In genomic region chr1:226625326-226625725, GRCh38 we compare ENCODE assay signal across 26 cellular contexts.
A peak's percentile ranks its signal among the peaks of the same experiment; 100 is the strongest.
DNase-seq lines count a peak whose midpoint lies in the region; ATAC-seq and TF ChIP-seq lines count a peak whose summit lies in the region.
"Had no signal": no experiment of that assay in that cellular context is flagged by ENCODE, and none has a peak within 500 bp of the region (broad histone marks: within the 10 kb centered on the region; RNA-seq: fewer than 3 reads in every experiment).

No MANE protein-coding gene starts in this region.

- no peak for TF ChIP-seq POLR2A in spleen (IDR thresholded peaks at IDR 0.05)

- intact Hi-C loops in Right ventricle myocardium inferior (cut with DNase I), result no loop called here
- intact Hi-C loops in heart right ventricle (cut with DNase I), result loop anchor here in 1 of 10 donors (10.0 kb wide), 1 partner anchor 201 kb away; no protein-coding TSS in a partner anchor
- intact Hi-C loops in PC-3 (cut with micrococcal nuclease), result no loop called here
- intact Hi-C loops in spleen (cut with DNase I; ENCODE audit: low total_unique reads), result no loop called here

- POLR2A ChIA-PET in PC-3 (lab: Charles Lee; ENCODE audit: unreplicated experiment), result no interaction called here

- H3K36me3 ChIP-seq in heart right ventricle (peaks cover 0 to 5% (median 0%) of the 10 kb centered on the region in 9 donors), PC-3 (ENCODE audit: low read depth, low read length) (no peaks in the 10 kb centered on the region), spleen (peaks cover 0 to 8% (median 0%) of the 10 kb centered on the region in 6 donors)
- H3K36me3 ChIP-seq: adrenal gland, neural progenitor cell, upper lobe of left lung had no signal

- H3K27me3 ChIP-seq in heart right ventricle (no peaks in the 10 kb centered on the region), PC-3 (ENCODE audit: low read length) (no peaks in the 10 kb centered on the region), spleen (replicated peaks in 1 of 7) (no peaks in the 10 kb centered on the region)
- H3K27me3 ChIP-seq: adrenal gland, BLaER1, upper lobe of left lung had no signal

- no peak for ATAC-seq in Right ventricle myocardium inferior
- no peak for ATAC-seq in heart right ventricle
- ATAC-seq in PC-3, result no peak
- no peak for ATAC-seq in GM19467 (IDR thresholded peaks at IDR 0.05; ENCODE audit: unreplicated experiment)
- ATAC-seq: activated CD8-positive, alpha-beta T cell treated with anti-CD3 and anti-CD28 coated beads, Interleukin-2, amount 10 ng/mL, durations not matched to agents 7 days and 5 days had no signal

- TF ChIP-seq CTCF in heart right ventricle (IDR thresholded peaks at IDR 0.05) (no peak), PC-3 (conservative IDR thresholded peaks at IDR 0.05; ENCODE audit: low read depth, low read length) (no peak), coronary artery (IDR thresholded peaks at IDR 0.05) (no peak), spleen (IDR thresholded peaks at IDR 0.05 in 8 of 11, conservative IDR thresholded peaks at IDR 0.05 in 3 of 11) (no peak)

- H3K79me2 ChIP-seq in PC-3 (ENCODE audit: low read length), result no peaks in the 10 kb centered on the region

- peaks cover 0 to 10% (median 0%) of the 10 kb centered on the region in 9 donors for H3K4me1 ChIP-seq in heart right ventricle
- H3K4me1 ChIP-seq in PC-3 (ENCODE audit: insufficient read depth, low read length), result peaks cover 13% of the 10 kb centered on the region
- peaks cover 6 to 20% (median 13%) of the 10 kb centered on the region in 6 donors for H3K4me1 ChIP-seq in spleen
- H3K4me1 ChIP-seq: adrenal gland, neural progenitor cell had no signal

- no peaks in the 10 kb centered on the region for H3F3A ChIP-seq in PC-3 (ENCODE audit: low read length, unreplicated experiment)

- no peak overlapping the region for H2AFZ ChIP-seq in PC-3 (ENCODE audit: low read length)
- H2AFZ ChIP-seq: neural progenitor cell had no signal

- peaks cover 0 to 15% (median 0%) of the 10 kb centered on the region in 11 donors for H3K9me3 ChIP-seq in heart right ventricle
- H3K9me3 ChIP-seq in PC-3 (ENCODE audit: low read length), result peaks cover 17% of the 10 kb centered on the region
- H3K9me3 ChIP-seq in spleen, result peaks cover 0 to 10% (median 1%) of the 10 kb centered on the region in 8 donors
- H3K9me3 ChIP-seq: adrenal gland, SK-N-SH, upper lobe of left lung had no signal

- CTCF ChIA-PET in PC-3 (lab: Charles Lee), result no interaction called here

- no peak overlapping the region for H3K9ac ChIP-seq in PC-3 (ENCODE audit: low read length)
- H3K9ac ChIP-seq: BLaER1, neural progenitor cell, SK-N-SH had no signal

- H3K27ac ChIP-seq in heart right ventricle, result no peak overlapping the region
- peak overlapping the region; percentile 16; the same call in 1 of the 2 replicates for H3K27ac ChIP-seq in PC-3 (ENCODE audit: low read length)
- H3K27ac ChIP-seq in coronary artery, result no peak overlapping the region
- H3K27ac ChIP-seq in spleen, result no peak overlapping the region
- H3K27ac ChIP-seq: adrenal gland, BLaER1, neural progenitor cell, upper lobe of left lung had no signal

- H3K4me3 ChIP-seq in heart right ventricle (no peak overlapping the region), PC-3 (ENCODE audit: low read length) (no peak overlapping the region), coronary artery (no peak overlapping the region), spleen (no peak overlapping the region)
- H3K4me3 ChIP-seq: adrenal gland, BLaER1, lung, neural progenitor cell, upper lobe of left lung had no signal

- DNase-seq in Right ventricle myocardium inferior (ENCODE audit: missing footprints) (peak; percentile 52), heart right ventricle (no peak), PC-3 (no peak), coronary artery (ENCODE audit: low spot score) (peak; percentile 71), spleen (peak; percentile 61), NOMO-1 treated with DMSO at 0.1 percent for 48 hours (lab: John Stamatoyannopoulos, UW; ENCODE audit: unreplicated experiment) (no peak)
- DNase-seq in stimulated activated CD8-positive, alpha-beta memory T cell treated with anti-CD3 and anti-CD28 coated beads, Interleukin-4, amount 100 ng/mL, for 48 hours, result no peak
- DNase-seq: activated CD4-positive, alpha-beta T cell treated with anti-CD3 and anti-CD28 coated beads for 1 hour; activated CD8-positive, alpha-beta T cell treated with anti-CD3 and anti-CD28 coated beads, Interleukin-2, amount 10 ng/mL, durations not matched to agents 7 days and 5 days; COR-L47; DMS79; effector CD8-positive, alpha-beta T cell; GDM1; glutamatergic neuron; KG1; NCI-H1417; NCI-H2081 treated with DMSO at 0.1 percent for 48 hours; NCI-H226; RPMI8226; SK-N-SH had no signal

- WGBS in heart right ventricle, 2 donors, result 88 to 90% methylated on average over 6 of the region's 6 CpGs
- WGBS in spleen, 5 donors, result 83 to 89% (median 88%) methylated on average over 6 of the region's 6 CpGs

- H3K4me2 ChIP-seq in PC-3 (ENCODE audit: low read length), result no peak overlapping the region
- H3K4me2 ChIP-seq: neural progenitor cell, SK-N-SH had no signal

- BruUV-seq in PC-3 (replicated peaks; lab: Mats Ljungman, UMichigan), result no TSS peak

- H4K20me1 ChIP-seq in PC-3 (ENCODE audit: low read length), result no peaks in the 10 kb centered on the region
- H4K20me1 ChIP-seq: BLaER1 had no signal

- H3K9me2 ChIP-seq in PC-3 (replicated peaks; ENCODE audit: low read length), result no peaks in the 10 kb centered on the region
- H3K9me2 ChIP-seq: SK-N-SH had no signal

Comparison
In these comparisons a context has a peak if more than half of its experiments do, and no peak if none do; other contexts are left out.
1. DNase-seq: peak in Right ventricle myocardium inferior (single experiment), coronary artery (single experiment) and spleen (single experiment); none in heart right ventricle (0 of 2), PC-3 (single experiment), stimulated activated CD8-positive, alpha-beta memory T cell treated with anti-CD3 and anti-CD28 coated beads, Interleukin-4, amount 100 ng/mL, for 48 hours (single experiment) and NOMO-1 treated with DMSO at 0.1 percent for 48 hours (single experiment).